16 cellular contexts compared by ENCODE assay signal in the genomic region with DNA sequence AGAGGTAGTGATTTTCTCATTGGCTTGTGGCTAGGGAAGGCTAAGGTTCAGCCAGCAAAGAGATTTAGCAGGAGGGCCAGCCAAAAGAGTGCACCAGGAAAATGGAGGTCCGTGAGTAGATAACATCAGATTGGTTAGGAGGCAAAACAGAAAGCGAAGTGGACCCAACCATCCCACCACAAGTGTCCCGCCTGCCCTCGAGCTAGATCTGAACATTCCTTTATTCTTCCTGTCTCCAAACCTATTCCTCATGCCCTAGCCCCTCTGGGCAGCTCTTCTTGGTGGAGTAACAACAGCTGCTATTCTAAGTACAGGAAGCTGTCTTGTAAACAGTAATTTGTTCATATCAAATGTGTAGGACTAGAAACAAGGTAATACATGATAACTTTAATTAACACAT.
DNase-seq lines count a peak whose midpoint lies in the region; ATAC-seq, FAIRE-seq and TF ChIP-seq lines count a peak whose summit lies in the region.
"Had no signal": no experiment of that assay in that cellular context is flagged by ENCODE, and none has a peak within 500 bp of the region (broad histone marks: within the 10 kb centered on the region; RNA-seq: fewer than 3 reads in every experiment).

No MANE protein-coding gene starts in this region.

- peaks cover 19% of the 10 kb centered on the region for H3K4me1 ChIP-seq in osteoblast (ENCODE audit: insufficient read depth, low read length)
- H3K4me1 ChIP-seq in pancreas, result no peaks in the 10 kb centered on the region
- H3K4me1 ChIP-seq: BLaER1 had no signal

- no peaks in the 10 kb centered on the region for H3K36me3 ChIP-seq in osteoblast (ENCODE audit: insufficient read depth, low read length)
- no peaks in the 10 kb centered on the region for H3K36me3 ChIP-seq in pancreas
- H3K36me3 ChIP-seq: BLaER1 had no signal

- TF ChIP-seq CTCF in osteoblast (IDR thresholded peaks at IDR 0.05; ENCODE audit: extremely low read depth, low read depth, low read length) (no peak), pancreas (IDR thresholded peaks at IDR 0.05) (no peak)

- H3K4me3 ChIP-seq in osteoblast (ENCODE audit: insufficient read depth, low read length) (no peak overlapping the region), pancreas (no peak overlapping the region)
- H3K4me3 ChIP-seq: BLaER1 had no signal

- H3K27me3 ChIP-seq in osteoblast (ENCODE audit: insufficient read depth, low read length) (no peaks in the 10 kb centered on the region), pancreas (no peaks in the 10 kb centered on the region)
- H3K27me3 ChIP-seq: BLaER1 had no signal

- WGBS in pancreas, 2 donors, result 54 to 66% methylated on average over 4 of the region's 4 CpGs

- no peak overlapping the region for H3K4me2 ChIP-seq in osteoblast (ENCODE audit: insufficient read depth, low read length)
- H3K4me2 ChIP-seq: BLaER1 had no signal

- intact Hi-C loops in pancreas (cut with DNase I), result no loop called here

- H2AFZ ChIP-seq in osteoblast (ENCODE audit: low read length), result peak overlapping the region; percentile 10

- H3K79me2 ChIP-seq in osteoblast (ENCODE audit: insufficient read depth, low read length), result no peaks in the 10 kb centered on the region

- no peak for FAIRE-seq in pancreas (lab: Jason Lieb, UNC)

- DNase-seq in ELF-1 (ENCODE audit: low read depth, low spot score), result peak; percentile 51
- peak; percentile 24 for DNase-seq in M059J (ENCODE audit: low read depth)
- DNase-seq in foreskin melanocyte, result peak; percentile 26
- no peak for DNase-seq in osteoblast (ENCODE audit: insufficient read length, low spot score, missing footprints)
- DNase-seq in stimulated activated CD4-positive, alpha-beta T cell treated with anti-CD3 and anti-CD28 coated beads, Interleukin-2, amount 100 ng/mL, for 24 hours, result no peak
- no peak for DNase-seq in pancreas
- no peak for DNase-seq in activated CD4-positive, CD25-positive, alpha-beta regulatory T cell (lab: John Stamatoyannopoulos, UW)
- DNase-seq: 8988T; CD4-positive, alpha-beta memory T cell; DMS153; DMS79; GF-D8; GOT3; H9 had no signal

- no peak for ATAC-seq in pancreas
- ATAC-seq in GM19452 (IDR thresholded peaks at IDR 0.05; ENCODE audit: unreplicated experiment), result no peak

- no peak overlapping the region for H3K27ac ChIP-seq in osteoblast (ENCODE audit: low read depth, low read length)
- no peak overlapping the region for H3K27ac ChIP-seq in pancreas
- H3K27ac ChIP-seq: BLaER1 had no signal

- H3K9me3 ChIP-seq in osteoblast (ENCODE audit: low read depth, low read length) (no peaks in the 10 kb centered on the region), pancreas (no peaks in the 10 kb centered on the region)
- H3K9me3 ChIP-seq: BLaER1 had no signal

- H4K20me1 ChIP-seq in osteoblast (ENCODE audit: insufficient read depth, low read length), result no peaks in the 10 kb centered on the region
- H4K20me1 ChIP-seq: BLaER1 had no signal

Comparison
In these comparisons a context has a peak if more than half of its experiments do, and no peak if none do; other contexts are left out.
1. DNase-seq: peak in ELF-1 (single experiment), M059J (single experiment) and foreskin melanocyte (single experiment); none in osteoblast (single experiment), stimulated activated CD4-positive, alpha-beta T cell treated with anti-CD3 and anti-CD28 coated beads, Interleukin-2, amount 100 ng/mL, for 24 hours (0 of 2), pancreas (0 of 6) and activated CD4-positive, CD25-positive, alpha-beta regulatory T cell (0 of 4).